15 cellular contexts compared by ENCODE assay signal in the genomic region with DNA sequence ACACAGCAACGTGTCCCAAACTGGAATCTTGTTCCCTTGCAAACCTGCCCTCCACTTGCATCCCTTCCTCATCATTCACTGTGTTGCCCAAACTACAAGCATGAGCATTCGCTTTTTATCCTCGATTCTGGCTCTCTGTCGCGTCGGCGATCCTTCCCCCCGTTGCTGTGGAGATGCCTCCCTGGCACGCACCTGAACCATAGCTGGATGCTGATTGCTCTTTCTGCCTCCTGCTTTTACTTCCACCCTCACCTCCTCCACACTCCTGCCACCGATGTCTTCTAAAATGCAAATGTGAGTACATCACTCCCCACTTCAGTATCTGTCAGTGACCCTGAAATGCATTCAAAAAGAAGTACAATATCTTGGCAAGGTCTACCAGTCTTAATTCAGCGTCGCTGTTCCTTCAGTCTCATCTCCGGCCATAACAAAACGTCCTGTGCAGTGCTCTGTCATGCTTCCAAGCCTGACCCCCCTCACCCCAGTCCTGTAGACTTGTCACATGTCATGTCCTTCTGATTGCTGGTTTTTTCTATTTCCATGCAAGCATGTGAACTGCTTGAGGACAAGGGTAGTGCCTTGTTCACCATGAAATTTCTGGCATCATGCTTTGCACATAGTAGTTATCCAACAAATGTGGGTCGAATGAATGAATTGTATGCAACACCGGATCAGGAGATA.
"Had no signal": no experiment of that assay in that cellular context is flagged by ENCODE, and none has a peak within 500 bp of the region (broad histone marks: within the 10 kb centered on the region; RNA-seq: fewer than 3 reads in every experiment).

No MANE protein-coding gene starts in this region.

- H3K4me3 ChIP-seq: ovary had no signal

- H3K27ac Mint-ChIP-seq: stimulated activated memory B cell treated with anti-CD40 and anti-IgM and Interleukin-4, amounts not matched to agents 10 μg/mL and 1 μg/mL and 100 μg/mL, for 72 hours had no signal

- ATAC-seq: activated CD4-positive, CD25-positive, alpha-beta regulatory T cell treated with anti-CD3 and anti-CD28 coated beads, Interleukin-2, amount 50 U/mL, for 24 hours; stimulated activated memory B cell treated with anti-CD40 and anti-IgM and Interleukin-4, amounts not matched to agents 10 μg/mL and 1 μg/mL and 100 μg/mL, for 72 hours; T-cell had no signal

- FAIRE-seq: urothelium cell line had no signal

- H3K27ac ChIP-seq: colonic mucosa had no signal

- H3K4me3 Mint-ChIP-seq: stimulated activated memory B cell treated with anti-CD40 and anti-IgM and Interleukin-4, amounts not matched to agents 10 μg/mL and 1 μg/mL and 100 μg/mL, for 72 hours had no signal

- H3K9me3 ChIP-seq: colonic mucosa, ovary, thyroid gland had no signal

- H3K9me3 Mint-ChIP-seq: stimulated activated memory B cell treated with anti-CD40 and anti-IgM and Interleukin-4, amounts not matched to agents 10 μg/mL and 1 μg/mL and 100 μg/mL, for 72 hours; T-cell had no signal

- DNase-seq: activated CD4-positive, alpha-beta T cell treated with anti-CD3 and anti-CD28 coated beads, Interleukin-2, amount 50 U/mL, for 1 hour; activated CD8-positive, alpha-beta memory T cell treated with anti-CD3 and anti-CD28 coated beads for 24 hours; activated naive CD4-positive, alpha-beta T cell treated with anti-CD3 and anti-CD28 coated beads, Interleukin-2, amount 10 ng/mL, durations not matched to agents 7 days and 5 days; central memory CD4-positive, alpha-beta T cell; colonic mucosa; foreskin fibroblast; stimulated activated CD4-positive, alpha-beta T cell treated with anti-CD3 and anti-CD28 coated beads, Interleukin-12 subunit alpha, Interleukin-12 subunit beta, amount 100 ng/mL, for 4 hours; stimulated activated CD4-positive, alpha-beta T cell treated with anti-CD3 and anti-CD28 coated beads, Interleukin-2, amount 100 ng/mL, for 24 hours; T-cell; T1000; thyroid gland had no signal

- H3K27me3 ChIP-seq: ovary, thyroid gland had no signal

- H3K36me3 ChIP-seq: colonic mucosa, ovary, thyroid gland had no signal
